Comparison of ENCODE assay signal across 9 cellular contexts in genomic region chr9:99445377-99445891, GRCh38.
DNase-seq lines count a peak whose midpoint lies in the region; ATAC-seq and TF ChIP-seq lines count a peak whose summit lies in the region.
"Had no signal": no experiment of that assay in that cellular context is flagged by ENCODE, and none has a peak within 500 bp of the region (broad histone marks: within the 10 kb centered on the region; RNA-seq: fewer than 3 reads in every experiment).

No MANE protein-coding gene starts in this region.

- in situ Hi-C loops in mammary epithelial cell (cut with MboI; ENCODE audit: low sequenced_read_pairs in 2 of 2), result loop anchor here in 1 of 2 donors (25.0 kb wide), 1 partner anchor 108 kb away; no protein-coding TSS in a partner anchor

- BruUV-seq in mammary epithelial cell (replicated peaks; lab: Mats Ljungman, UMichigan), result no TSS peak

- 21% methylated on average over 4 of the region's 4 CpGs for WGBS in mammary epithelial cell (ENCODE audit: low coverage, missing lambda C conversion rate)
- WGBS in hepatocyte (ENCODE audit: low lambda C conversion rate, missing lambda C conversion rate), result 50% methylated on average over 4 of the region's 4 CpGs

- no peak overlapping the region for H3K9ac ChIP-seq in mammary epithelial cell (ENCODE audit: insufficient read depth, low read length)

- H3K4me2 ChIP-seq in mammary epithelial cell (ENCODE audit: insufficient read depth, low read depth, low read length) (peak overlapping the region; percentile 35), hepatocyte (no peak overlapping the region)

- H3K27me3 ChIP-seq in mammary epithelial cell (ENCODE audit: insufficient read depth, low read length), result no peaks in the 10 kb centered on the region
- H3K27me3 ChIP-seq in hepatocyte, result no peaks in the 10 kb centered on the region
- H3K27me3 ChIP-seq in upper lobe of right lung, result no peaks in the 10 kb centered on the region
- H3K27me3 ChIP-seq: uterus had no signal

- no peak overlapping the region for H2AFZ ChIP-seq in mammary epithelial cell (ENCODE audit: low read depth, low read length)
- H2AFZ ChIP-seq in hepatocyte, result no peak overlapping the region

- no peaks in the 10 kb centered on the region for H3K36me3 ChIP-seq in mammary epithelial cell (ENCODE audit: insufficient read depth, low read length)
- no peaks in the 10 kb centered on the region for H3K36me3 ChIP-seq in hepatocyte (replicated peaks; ENCODE audit: insufficient read depth, low read depth)
- no peaks in the 10 kb centered on the region for H3K36me3 ChIP-seq in upper lobe of right lung
- H3K36me3 ChIP-seq: uterus, WERI-Rb-1 had no signal

- H3K79me2 ChIP-seq in mammary epithelial cell (ENCODE audit: insufficient read depth, low read length) (no peaks in the 10 kb centered on the region), hepatocyte (no peaks in the 10 kb centered on the region)

- intact Hi-C loops in mammary epithelial cell (cut with micrococcal nuclease), result no loop called here
- intact Hi-C loops in upper lobe of right lung (cut with DNase I), result no loop called here

- H3K4me3 ChIP-seq in mammary epithelial cell (replicated peaks in 1 of 3; ENCODE audit: insufficient read depth in 1 of 3, low read depth in 2 of 3, low read length in 3 of 3) (no peak overlapping the region), hepatocyte (no peak overlapping the region), upper lobe of right lung (no peak overlapping the region)
- H3K4me3 ChIP-seq: uterus had no signal

- peaks cover 21% of the 10 kb centered on the region for H3K4me1 ChIP-seq in mammary epithelial cell (ENCODE audit: insufficient read depth, low read length)
- no peaks in the 10 kb centered on the region for H3K4me1 ChIP-seq in hepatocyte (ENCODE audit: insufficient read depth)
- H3K4me1 ChIP-seq in upper lobe of right lung, result no peaks in the 10 kb centered on the region
- H3K4me1 ChIP-seq: uterus had no signal

- H3K27ac ChIP-seq in mammary epithelial cell (ENCODE audit: insufficient read depth, low read depth, low read length), result no peak overlapping the region
- no peak overlapping the region for H3K27ac ChIP-seq in hepatocyte
- H3K27ac ChIP-seq in upper lobe of right lung, result peak overlapping the region; percentile 55
- H3K27ac ChIP-seq: uterus, WERI-Rb-1 had no signal

- ATAC-seq in upper lobe of right lung, result peak; percentile 75

- H4K20me1 ChIP-seq in mammary epithelial cell (ENCODE audit: insufficient read depth, low read length) (no peaks in the 10 kb centered on the region), hepatocyte (ENCODE audit: insufficient read depth, poor library complexity, severe bottlenecking) (no peaks in the 10 kb centered on the region)

- H3K9me2 ChIP-seq in hepatocyte (replicated peaks; ENCODE audit: insufficient read depth), result no peaks in the 10 kb centered on the region

- TF ChIP-seq CTCF in mammary epithelial cell (conservative IDR thresholded peaks at IDR 0.05 in 1 of 2, IDR thresholded peaks at IDR 0.05 in 1 of 2; ENCODE audit: extremely low read depth in 1 of 2, insufficient read depth in 1 of 2, low read depth in 1 of 2, low read length in 2 of 2), result no peak
- TF ChIP-seq CTCF in hepatocyte (IDR thresholded peaks at IDR 0.05; ENCODE audit: poor library complexity), result no peak
- no peak for TF ChIP-seq CTCF in upper lobe of right lung (IDR thresholded peaks at IDR 0.05)

- DNase-seq in HS-5 (ENCODE audit: low read depth) (peak; percentile 83), mammary epithelial cell (peak; percentile 85), hepatocyte (ENCODE audit: low spot score) (peak; percentile 20), upper lobe of right lung (no peak), NCI-H2171 (lab: John Stamatoyannopoulos, UW) (no peak), DMS114 treated with DMSO at 0.1 percent for 48 hours (lab: John Stamatoyannopoulos, UW; ENCODE audit: unreplicated experiment) (no peak)
- no peak for DNase-seq in stimulated activated CD4-positive, alpha-beta T cell treated with anti-CD3 and anti-CD28 coated beads, Interleukin-1b, Interleukin-23, amount 100 ng/mL, for 48 hours
- DNase-seq: uterus, WERI-Rb-1 had no signal

- CTCF ChIA-PET in mammary epithelial cell (lab: Charles Lee; ENCODE audit: low non-redundant PET), result no interaction called here

- dilution Hi-C loops in mammary epithelial cell (cut with HindIII; ENCODE audit: low sequenced_read_pairs), result no loop called here

- H3K9me3 ChIP-seq in mammary epithelial cell (replicated peaks; ENCODE audit: insufficient read depth, low read length) (no peaks in the 10 kb centered on the region), hepatocyte (ENCODE audit: low read depth) (no peaks in the 10 kb centered on the region), upper lobe of right lung (no peaks in the 10 kb centered on the region)
- H3K9me3 ChIP-seq: uterus had no signal

Comparison
In these comparisons a context has a peak if more than half of its experiments do, and no peak if none do; other contexts are left out.
1. DNase-seq: peak in HS-5 (single experiment), mammary epithelial cell (single experiment) and hepatocyte (single experiment); none in upper lobe of right lung (single experiment), NCI-H2171 (single experiment), DMS114 treated with DMSO at 0.1 percent for 48 hours (single experiment) and stimulated activated CD4-positive, alpha-beta T cell treated with anti-CD3 and anti-CD28 coated beads, Interleukin-1b, Interleukin-23, amount 100 ng/mL, for 48 hours (single experiment).